In the genomic region with DNA sequence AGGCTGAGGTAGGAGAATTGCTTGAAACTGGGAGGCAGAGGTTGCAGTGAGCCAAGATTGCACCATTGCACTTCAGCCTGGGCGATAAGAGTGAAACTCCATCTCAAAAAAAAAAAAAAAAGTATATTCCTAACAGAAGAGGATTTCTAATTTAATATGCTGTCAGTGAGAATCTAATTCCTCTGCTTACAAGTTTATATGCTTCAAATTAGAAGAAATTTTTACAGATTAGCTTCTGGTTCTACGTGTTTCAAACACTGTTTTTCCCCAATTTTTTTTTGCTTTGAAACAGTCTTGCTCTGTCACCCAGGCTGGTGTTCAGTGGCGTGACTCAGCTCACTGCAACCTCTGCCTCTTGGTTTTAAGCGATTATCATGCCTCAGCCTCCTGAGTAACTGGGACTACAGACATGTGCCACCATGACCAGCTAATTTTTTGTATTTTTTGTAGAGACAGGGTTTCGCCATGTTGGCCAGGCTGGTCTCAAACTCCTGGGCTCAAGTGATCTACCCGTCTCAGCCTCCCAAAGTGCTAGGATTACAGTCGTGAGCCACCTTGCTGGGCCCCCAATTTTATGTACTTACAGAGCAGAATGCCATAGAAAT, we compare ENCODE assay signal across 1 cellular context.
TF ChIP-seq lines count a peak whose summit lies in the region.
"Not testable (repeated sequence)": the region's sequence is repeated elsewhere in the genome, so short reads cannot be mapped to it uniquely, and the experiment has no call there.

No MANE protein-coding gene starts in this region.

TF ChIP-seq in K562, 482 proteins besides CTCF, POLR2A, EP300 and RAD21 (continues in another document):
- TF ChIP-seq, protein P1, sequence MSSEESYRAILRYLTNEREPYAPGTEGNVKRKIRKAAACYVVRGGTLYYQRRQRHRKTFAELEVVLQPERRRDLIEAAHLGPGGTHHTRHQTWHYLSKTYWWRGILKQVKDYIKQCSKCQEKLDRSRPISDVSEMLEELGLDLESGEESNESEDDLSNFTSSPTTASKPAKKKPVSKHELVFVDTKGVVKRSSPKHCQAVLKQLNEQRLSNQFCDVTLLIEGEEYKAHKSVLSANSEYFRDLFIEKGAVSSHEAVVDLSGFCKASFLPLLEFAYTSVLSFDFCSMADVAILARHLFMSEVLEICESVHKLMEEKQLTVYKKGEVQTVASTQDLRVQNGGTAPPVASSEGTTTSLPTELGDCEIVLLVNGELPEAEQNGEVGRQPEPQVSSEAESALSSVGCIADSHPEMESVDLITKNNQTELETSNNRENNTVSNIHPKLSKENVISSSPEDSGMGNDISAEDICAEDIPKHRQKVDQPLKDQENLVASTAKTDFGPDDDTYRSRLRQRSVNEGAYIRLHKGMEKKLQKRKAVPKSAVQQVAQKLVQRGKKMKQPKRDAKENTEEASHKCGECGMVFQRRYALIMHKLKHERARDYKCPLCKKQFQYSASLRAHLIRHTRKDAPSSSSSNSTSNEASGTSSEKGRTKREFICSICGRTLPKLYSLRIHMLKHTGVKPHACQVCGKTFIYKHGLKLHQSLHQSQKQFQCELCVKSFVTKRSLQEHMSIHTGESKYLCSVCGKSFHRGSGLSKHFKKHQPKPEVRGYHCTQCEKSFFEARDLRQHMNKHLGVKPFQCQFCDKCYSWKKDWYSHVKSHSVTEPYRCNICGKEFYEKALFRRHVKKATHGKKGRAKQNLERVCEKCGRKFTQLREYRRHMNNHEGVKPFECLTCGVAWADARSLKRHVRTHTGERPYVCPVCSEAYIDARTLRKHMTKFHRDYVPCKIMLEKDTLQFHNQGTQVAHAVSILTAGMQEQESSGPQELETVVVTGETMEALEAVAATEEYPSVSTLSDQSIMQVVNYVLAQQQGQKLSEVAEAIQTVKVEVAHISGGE (CRISPR knock-in tag; IDR thresholded peaks at IDR 0.05): 0 out of 6 replicates have a peak, but pooled peaks of 1 of the 3 experiments have one; percentile 28
- TF ChIP-seq ZNF589 (CRISPR knock-in tag; IDR thresholded peaks at IDR 0.05; ENCODE audit: low read depth) (0 out of 2 replicates have a peak, but pooled peaks have one; percentile 39), LEF1 (IDR thresholded peaks at IDR 0.05) (peak; percentile 70; the same call in 1 of the 2 replicates), SMARCC2 (IDR thresholded peaks at IDR 0.05; ENCODE audit: low read depth) (peak; percentile 66), ZNF175 (CRISPR knock-in tag; IDR thresholded peaks at IDR 0.05; ENCODE audit: low read depth) (peak; percentile 69; the same call in 1 of the 2 replicates), NFRKB (IDR thresholded peaks at IDR 0.05; ENCODE audit: low read depth) (peak; percentile 80; the same call in 1 of the 2 replicates), IRF9 (tag; IDR thresholded peaks at IDR 0.05) (peak; percentile 55; the same call in 1 of the 2 replicates), MAFG (tag; conservative IDR thresholded peaks at IDR 0.05) (peak; percentile 94), POLR2B (IDR thresholded peaks at IDR 0.05; ENCODE audit: low read depth, partially characterized antibody) (peak; percentile 13), ATF1 (tag; IDR thresholded peaks at IDR 0.05) (peak; percentile 39), NFE2 (IDR thresholded peaks at IDR 0.05; ENCODE audit: low read depth) (peak; percentile 71), FOXJ2 (tag; IDR thresholded peaks at IDR 0.05) (0 out of 2 replicates have a peak, but pooled peaks have one; percentile 31), C11orf30 (IDR thresholded peaks at IDR 0.05; ENCODE audit: low read depth) (peak; percentile 92), ELF4 (CRISPR knock-in tag; IDR thresholded peaks at IDR 0.05) (peak; percentile 67; the same call in 1 of the 2 replicates), ZNF592 (IDR thresholded peaks at IDR 0.05) (peak; percentile 94), SMAD4 (CRISPR knock-in tag; conservative IDR thresholded peaks at IDR 0.05) (peak; percentile 47; the same call in 1 of the 2 replicates), HEY1 (CRISPR knock-in tag; IDR thresholded peaks at IDR 0.05; ENCODE audit: borderline replicate concordance) (0 out of 2 replicates have a peak, but pooled peaks have one; percentile 30), PYGO2 (tag; IDR thresholded peaks at IDR 0.05) (0 out of 2 replicates have a peak, but pooled peaks have one; percentile 7), FOXK2 (conservative IDR thresholded peaks at IDR 0.05 in 1 of 2, IDR thresholded peaks at IDR 0.05 in 1 of 2; ENCODE audit: low read depth in 2 of 2) (peak in 1 of 2 experiments; percentile 39; a peak in 1 of 4 replicates), EHMT2 (IDR thresholded peaks at IDR 0.05) (0 out of 2 replicates have a peak, but pooled peaks have one; percentile 44), DDX20 (tag; IDR thresholded peaks at IDR 0.05; ENCODE audit: low read depth) (0 out of 2 replicates have a peak, but pooled peaks have one; percentile 21), SMARCE1 (IDR thresholded peaks at IDR 0.05) (peak; percentile 32; the same call in 1 of the 2 replicates), NFE2L1 (tag; IDR thresholded peaks at IDR 0.05; ENCODE audit: borderline replicate concordance, low read depth) (peak; percentile 23; the same call in 1 of the 2 replicates), ATF7 (IDR thresholded peaks at IDR 0.05) (peak; percentile 42; the same call in 1 of the 2 replicates)
- TF ChIP-seq, protein P2, sequence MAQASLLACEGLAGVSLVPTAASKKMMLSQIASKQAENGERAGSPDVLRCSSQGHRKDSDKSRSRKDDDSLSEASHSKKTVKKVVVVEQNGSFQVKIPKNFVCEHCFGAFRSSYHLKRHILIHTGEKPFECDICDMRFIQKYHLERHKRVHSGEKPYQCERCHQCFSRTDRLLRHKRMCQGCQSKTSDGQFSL (CRISPR knock-in tag; IDR thresholded peaks at IDR 0.05): not testable (repeated sequence)
- TF ChIP-seq, protein P2 (tag; IDR thresholded peaks at IDR 0.05): 0 out of 4 replicates have a peak, but pooled peaks of 1 of the 2 experiments have one; percentile 39
- not testable (repeated sequence) for TF ChIP-seq ATF1 (CRISPR knock-in tag; IDR thresholded peaks at IDR 0.05)
- TF ChIP-seq, protein P3, sequence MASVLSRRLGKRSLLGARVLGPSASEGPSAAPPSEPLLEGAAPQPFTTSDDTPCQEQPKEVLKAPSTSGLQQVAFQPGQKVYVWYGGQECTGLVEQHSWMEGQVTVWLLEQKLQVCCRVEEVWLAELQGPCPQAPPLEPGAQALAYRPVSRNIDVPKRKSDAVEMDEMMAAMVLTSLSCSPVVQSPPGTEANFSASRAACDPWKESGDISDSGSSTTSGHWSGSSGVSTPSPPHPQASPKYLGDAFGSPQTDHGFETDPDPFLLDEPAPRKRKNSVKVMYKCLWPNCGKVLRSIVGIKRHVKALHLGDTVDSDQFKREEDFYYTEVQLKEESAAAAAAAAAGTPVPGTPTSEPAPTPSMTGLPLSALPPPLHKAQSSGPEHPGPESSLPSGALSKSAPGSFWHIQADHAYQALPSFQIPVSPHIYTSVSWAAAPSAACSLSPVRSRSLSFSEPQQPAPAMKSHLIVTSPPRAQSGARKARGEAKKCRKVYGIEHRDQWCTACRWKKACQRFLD (CRISPR knock-in tag; IDR thresholded peaks at IDR 0.05): peak; percentile 88
- TF ChIP-seq, protein P4, sequence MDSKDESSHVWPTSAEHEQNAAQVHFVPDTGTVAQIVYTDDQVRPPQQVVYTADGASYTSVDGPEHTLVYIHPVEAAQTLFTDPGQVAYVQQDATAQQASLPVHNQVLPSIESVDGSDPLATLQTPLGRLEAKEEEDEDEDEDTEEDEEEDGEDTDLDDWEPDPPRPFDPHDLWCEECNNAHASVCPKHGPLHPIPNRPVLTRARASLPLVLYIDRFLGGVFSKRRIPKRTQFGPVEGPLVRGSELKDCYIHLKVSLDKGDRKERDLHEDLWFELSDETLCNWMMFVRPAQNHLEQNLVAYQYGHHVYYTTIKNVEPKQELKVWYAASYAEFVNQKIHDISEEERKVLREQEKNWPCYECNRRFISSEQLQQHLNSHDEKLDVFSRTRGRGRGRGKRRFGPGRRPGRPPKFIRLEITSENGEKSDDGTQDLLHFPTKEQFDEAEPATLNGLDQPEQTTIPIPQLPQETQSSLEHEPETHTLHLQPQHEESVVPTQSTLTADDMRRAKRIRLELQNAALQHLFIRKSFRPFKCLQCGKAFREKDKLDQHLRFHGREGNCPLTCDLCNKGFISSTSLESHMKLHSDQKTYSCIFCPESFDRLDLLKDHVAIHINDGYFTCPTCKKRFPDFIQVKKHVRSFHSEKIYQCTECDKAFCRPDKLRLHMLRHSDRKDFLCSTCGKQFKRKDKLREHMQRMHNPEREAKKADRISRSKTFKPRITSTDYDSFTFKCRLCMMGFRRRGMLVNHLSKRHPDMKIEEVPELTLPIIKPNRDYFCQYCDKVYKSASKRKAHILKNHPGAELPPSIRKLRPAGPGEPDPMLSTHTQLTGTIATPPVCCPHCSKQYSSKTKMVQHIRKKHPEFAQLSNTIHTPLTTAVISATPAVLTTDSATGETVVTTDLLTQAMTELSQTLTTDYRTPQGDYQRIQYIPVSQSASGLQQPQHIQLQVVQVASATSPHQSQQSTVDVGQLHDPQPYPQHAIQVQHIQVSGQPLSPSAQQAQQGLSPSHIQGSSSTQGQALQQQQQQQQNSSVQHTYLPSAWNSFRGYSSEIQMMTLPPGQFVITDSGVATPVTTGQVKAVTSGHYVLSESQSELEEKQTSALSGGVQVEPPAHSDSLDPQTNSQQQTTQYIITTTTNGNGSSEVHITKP (IDR thresholded peaks at IDR 0.05; ENCODE audit: partially characterized antibody): peak; percentile 95
- TF ChIP-seq, protein P5, sequence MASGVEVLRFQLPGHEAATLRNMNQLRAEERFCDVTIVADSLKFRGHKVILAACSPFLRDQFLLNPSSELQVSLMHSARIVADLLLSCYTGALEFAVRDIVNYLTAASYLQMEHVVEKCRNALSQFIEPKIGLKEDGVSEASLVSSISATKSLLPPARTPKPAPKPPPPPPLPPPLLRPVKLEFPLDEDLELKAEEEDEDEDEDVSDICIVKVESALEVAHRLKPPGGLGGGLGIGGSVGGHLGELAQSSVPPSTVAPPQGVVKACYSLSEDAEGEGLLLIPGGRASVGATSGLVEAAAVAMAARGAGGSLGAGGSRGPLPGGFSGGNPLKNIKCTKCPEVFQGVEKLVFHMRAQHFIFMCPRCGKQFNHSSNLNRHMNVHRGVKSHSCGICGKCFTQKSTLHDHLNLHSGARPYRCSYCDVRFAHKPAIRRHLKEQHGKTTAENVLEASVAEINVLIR (CRISPR knock-in tag; IDR thresholded peaks at IDR 0.05): 0 out of 2 replicates have a peak, but pooled peaks have one; percentile 16
